Comparison of ENCODE assay signal across 8 cellular contexts in genomic region chr1:47533176-47534039, GRCh38.
A peak's percentile ranks its signal among the peaks of the same experiment; 100 is the strongest.
DNase-seq lines count a peak whose midpoint lies in the region; ATAC-seq lines count a peak whose summit lies in the region.

No MANE protein-coding gene starts in this region.

- DNase-seq in stimulated activated CD4-positive, alpha-beta T cell treated with anti-CD3 and anti-CD28 coated beads, Interleukin-4, amount 100 ng/mL, for 1 hour, result peak; percentile 3
- DNase-seq in stimulated activated CD4-positive, alpha-beta T cell treated with anti-CD3 and anti-CD28 coated beads, Interleukin-4, amount 100 ng/mL, for 4 hours, result no peak
- DNase-seq in adipocyte (ENCODE audit: low read depth) (peak; percentile 92), right cardiac atrium (peak; percentile 65 to 85 (median 84)), posterior vena cava (ENCODE audit: low spot score) (peak; percentile 86)

- H3K4me3 ChIP-seq in adipocyte (ENCODE audit: low read length) (peak overlapping the region; percentile 75), right cardiac atrium (ENCODE audit: low read length) (peak overlapping the region; percentile 50)

- intact Hi-C loops in right cardiac atrium (cut with DNase I), result loop anchor here in 1 of 4 donors (10.0 kb wide), 1 partner anchor 171 kb away; no protein-coding TSS in a partner anchor
- intact Hi-C loops in posterior vena cava (cut with DNase I), result no loop called here

- 3% methylated on average over 56 of the region's 57 CpGs for WGBS in right cardiac atrium

- H3K36me3 ChIP-seq in adipocyte (ENCODE audit: control insufficient read depth, insufficient read depth, low read length, severe bottlenecking), result no peaks in the 10 kb centered on the region

- H3K27me3 ChIP-seq in adipocyte (replicated peaks; ENCODE audit: control insufficient read depth, insufficient read depth, low read length) (peaks cover 34% of the 10 kb centered on the region), right cardiac atrium (ENCODE audit: control insufficient read depth, insufficient read depth) (no peaks in the 10 kb centered on the region)

- no peak overlapping the region for H3K9ac ChIP-seq in adipocyte (ENCODE audit: low read length)

- H3K9me3 ChIP-seq in adipocyte (ENCODE audit: control insufficient read depth, low read length) (peaks cover 19% of the 10 kb centered on the region), right cardiac atrium (ENCODE audit: control insufficient read depth, low read length) (no peaks in the 10 kb centered on the region)

- H3K4me1 ChIP-seq in adipocyte (ENCODE audit: control insufficient read depth, insufficient read depth, low read length) (peaks cover 16% of the 10 kb centered on the region), right cardiac atrium (ENCODE audit: control insufficient read depth, insufficient read depth, low read length) (peaks cover 2% of the 10 kb centered on the region)

- H3K27ac ChIP-seq in right cardiac atrium (ENCODE audit: low read length), result no peak overlapping the region

- ATAC-seq in right cardiac atrium, result peak; percentile 78 to 80
- no peak for ATAC-seq in GM18873 (IDR thresholded peaks at IDR 0.05; ENCODE audit: low FRiP score, unreplicated experiment)
- ATAC-seq in GM21717 (IDR thresholded peaks at IDR 0.05; ENCODE audit: unreplicated experiment), result no peak
- no peak for ATAC-seq in GM19463 (IDR thresholded peaks at IDR 0.05; ENCODE audit: unreplicated experiment)

Comparison
In these comparisons a context has a peak if more than half of its experiments do, and no peak if none do; other contexts are left out.
1. DNase-seq: peak in stimulated activated CD4-positive, alpha-beta T cell treated with anti-CD3 and anti-CD28 coated beads, Interleukin-4, amount 100 ng/mL, for 1 hour (single experiment), adipocyte (single experiment), right cardiac atrium (3 of 3) and posterior vena cava (single experiment); none in stimulated activated CD4-positive, alpha-beta T cell treated with anti-CD3 and anti-CD28 coated beads, Interleukin-4, amount 100 ng/mL, for 4 hours (0 of 2).
2. ATAC-seq: peak in right cardiac atrium (2 of 2); none in GM18873 (single experiment), GM21717 (single experiment) and GM19463 (single experiment).